Comparison of ENCODE assay signal across 16 cellular contexts in the genomic region with DNA sequence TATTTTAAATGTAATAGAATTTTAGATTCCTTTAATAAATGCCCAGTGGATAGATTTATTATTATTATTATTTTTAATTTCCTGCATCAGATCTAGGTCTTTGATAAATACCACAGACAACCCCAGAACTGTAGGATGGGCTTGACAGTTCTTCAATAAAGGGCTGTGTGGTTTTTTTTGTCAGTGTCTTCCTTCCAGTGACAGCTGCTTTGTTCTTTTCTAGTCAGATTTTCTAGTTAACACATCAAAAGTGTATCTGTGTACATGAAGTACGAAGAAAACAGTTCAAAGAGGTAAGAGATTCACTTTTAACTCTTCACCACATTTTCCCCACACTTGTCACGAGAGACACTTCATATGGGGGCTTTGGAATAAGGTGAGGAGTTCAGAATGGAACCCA.
A peak's percentile ranks its signal among the peaks of the same experiment; 100 is the strongest.
DNase-seq lines count a peak whose midpoint lies in the region; ATAC-seq, FAIRE-seq and TF ChIP-seq lines count a peak whose summit lies in the region.
"Had no signal": no experiment of that assay in that cellular context is flagged by ENCODE, and none has a peak within 500 bp of the region (broad histone marks: within the 10 kb centered on the region; RNA-seq: fewer than 3 reads in every experiment).

No MANE protein-coding gene starts in this region.

- BruUV-seq in mammary epithelial cell (replicated peaks; lab: Mats Ljungman, UMichigan) (no TSS peak), MCF 10A (replicated peaks; lab: Mats Ljungman, UMichigan) (no TSS peak), GM12878 (replicated peaks; lab: Mats Ljungman, UMichigan) (no TSS peak)

- no peaks in the 10 kb centered on the region for H4K20me1 ChIP-seq in mammary epithelial cell (ENCODE audit: insufficient read depth, low read length)
- H4K20me1 ChIP-seq in OCI-LY1 (ENCODE audit: insufficient read depth, low read length) = no peaks in the 10 kb centered on the region
- no peaks in the 10 kb centered on the region for H4K20me1 ChIP-seq in GM12878 (ENCODE audit: control insufficient read depth, insufficient read depth)

- TF ChIP-seq POLR2A in GM12878 (IDR thresholded peaks at IDR 0.05; ENCODE audit: low read depth, low read length) = no peak
- TF ChIP-seq POLR2A in prostate gland (IDR thresholded peaks at IDR 0.05) = no peak

- no peak for TF ChIP-seq EP300 in GM12878 (IDR thresholded peaks at IDR 0.05; ENCODE audit: borderline replicate concordance in 1 of 2, control insufficient read depth in 1 of 2, low read depth in 2 of 2, low read length in 2 of 2)

- H3K4me3 ChIP-seq in mammary epithelial cell (replicated peaks in 1 of 3; ENCODE audit: insufficient read depth in 1 of 3, low read depth in 2 of 3, low read length in 3 of 3) (no peak overlapping the region), OCI-LY1 (ENCODE audit: low read depth, low read length, poor library complexity, severe bottlenecking) (no peak overlapping the region), GM12878 (no peak overlapping the region), prostate gland (no peak overlapping the region)

- SMC1A ChIA-PET in GM12878 (lab: Charles Lee; ENCODE audit: uncharacterized antibody, unreplicated experiment) = interaction anchor here (1.2 to 3.3 kb wide), 4 partner anchors 8 to 239 kb away, joined by 3 to 11 read pairs (median 4); no protein-coding TSS in a partner anchor

- TF ChIP-seq RAD21 in GM12878 (IDR thresholded peaks at IDR 0.05; ENCODE audit: insufficient read depth, low read depth, low read length) = no peak

- 21% methylated on average over 2 of the region's 2 CpGs for WGBS in mammary epithelial cell (ENCODE audit: low coverage, missing lambda C conversion rate)
- WGBS in GM12878 (ENCODE audit: insufficient coverage, insufficient replicate concordance, low lambda C conversion rate, missing lambda C conversion rate) = 50% methylated on average over 2 of the region's 2 CpGs
- 77% methylated on average over 2 of the region's 2 CpGs for WGBS in prostate gland

- no peak overlapping the region for H3K4me2 ChIP-seq in mammary epithelial cell (ENCODE audit: insufficient read depth, low read depth, low read length)
- peak overlapping the region; percentile 48 for H3K4me2 ChIP-seq in OCI-LY1 (ENCODE audit: low read length)
- no peak overlapping the region for H3K4me2 ChIP-seq in GM12878 (ENCODE audit: control insufficient read depth, insufficient read depth)

- POLR2A ChIA-PET in MCF 10A (lab: Yijun Ruan, JAX) = interaction anchor here (0.5 kb wide), 1 partner anchor 612 kb away, joined by 3 read pairs; no protein-coding TSS in a partner anchor
- POLR2A ChIA-PET in GM12878 (lab: Charles Lee) = no interaction called here

- no peak overlapping the region for H3K9ac ChIP-seq in mammary epithelial cell (ENCODE audit: insufficient read depth, low read length)
- no peak overlapping the region for H3K9ac ChIP-seq in OCI-LY1 (ENCODE audit: low read length)
- H3K9ac ChIP-seq in GM12878 (ENCODE audit: control insufficient read depth, insufficient read depth, low read length) = no peak overlapping the region

- CTCF ChIA-PET in mammary epithelial cell (lab: Charles Lee; ENCODE audit: low non-redundant PET) (interaction anchor here (0.6 kb wide), 2 partner anchors 238 to 288 kb away, joined by 3 to 6 read pairs; no protein-coding TSS in a partner anchor), MCF 10A (lab: Yijun Ruan, JAX) (interaction anchor here (0.8 to 2.9 kb wide), 12 partner anchors 9 to 1535 kb away, joined by 3 to 21 read pairs (median 6); no protein-coding TSS in a partner anchor), GM12878 (lab: Yijun Ruan, JAX) (interaction anchor here (0.6 to 4.3 kb wide), 19 partner anchors 8 to 1562 kb away, joined by 3 to 37 read pairs (median 5); no protein-coding TSS in a partner anchor)

- H2AFZ ChIP-seq in mammary epithelial cell (ENCODE audit: low read depth, low read length) (peak overlapping the region; percentile 35), OCI-LY1 (ENCODE audit: low read length) (peak overlapping the region; percentile 20; the same call in 1 of the 2 replicates), GM12878 (ENCODE audit: control insufficient read depth, low read depth, low read length) (peak overlapping the region; percentile 3; the same call in 1 of the 2 replicates)

- no peak overlapping the region for H3K27ac Mint-ChIP-seq in MCF 10A (ENCODE audit: low read depth, unreplicated experiment)
- H3K27ac Mint-ChIP-seq: B cell; CD4-positive, CD25-positive, alpha-beta regulatory T cell; CD8-positive, alpha-beta memory T cell; HFFc6; IgD-negative memory B cell had no signal

- H3K9me3 Mint-ChIP-seq in MCF 10A (ENCODE audit: unreplicated experiment) = no peaks in the 10 kb centered on the region
- H3K9me3 Mint-ChIP-seq: CD4-positive, CD25-positive, alpha-beta regulatory T cell; HFFc6; IgD-negative memory B cell had no signal

- RAD21 ChIA-PET in GM12878 (lab: Charles Lee; ENCODE audit: unreplicated experiment) = no interaction called here

- in situ Hi-C loops in mammary epithelial cell (cut with MboI; ENCODE audit: low sequenced_read_pairs in 2 of 2) = loop anchor here in 1 of 2 donors (25.0 kb wide), 1 partner anchor 242 kb away; no protein-coding TSS in a partner anchor
- in situ Hi-C loops in GM12878 (cut with MboI) = loop anchor here (10.0 kb wide), 1 partner anchor 235 kb away; no protein-coding TSS in a partner anchor

- no peak overlapping the region for H3K27ac ChIP-seq in mammary epithelial cell (ENCODE audit: insufficient read depth, low read depth, low read length)
- H3K27ac ChIP-seq in OCI-LY1 (ENCODE audit: low read depth, low read length, poor library complexity, severe bottlenecking) = no peak overlapping the region
- no peak overlapping the region for H3K27ac ChIP-seq in GM12878 (ENCODE audit: control insufficient read depth, insufficient read depth)
- no peak overlapping the region for H3K27ac ChIP-seq in prostate gland
- H3K27ac ChIP-seq: 22Rv1 had no signal

- ATAC-seq in HG03342 (IDR thresholded peaks at IDR 0.05; ENCODE audit: unreplicated experiment) = peak; percentile 16
- no peak for ATAC-seq in GM12878

- DNase-seq in mammary epithelial cell (no peak), MCF 10A (ENCODE audit: unreplicated experiment) (no peak), GM12878 (ENCODE audit: low read depth, low spot score) (no peak), glomerular visceral epithelial cell (ENCODE audit: extremely low spot score) (no peak), NCI-H2196 (lab: John Stamatoyannopoulos, UW; ENCODE audit: unreplicated experiment) (no peak), prostate gland (ENCODE audit: low spot score) (no peak)
- DNase-seq: DMS 273 treated with DMSO at 0.1 percent for 48 hours, GOT3 had no signal

- no peaks in the 10 kb centered on the region for H3K79me2 ChIP-seq in mammary epithelial cell (ENCODE audit: insufficient read depth, low read length)
- H3K79me2 ChIP-seq in OCI-LY1 (ENCODE audit: insufficient read depth, low read length) = no peaks in the 10 kb centered on the region
- H3K79me2 ChIP-seq in GM12878 (ENCODE audit: control insufficient read depth, insufficient read depth, low read length) = no peaks in the 10 kb centered on the region

- H3K27me3 ChIP-seq in mammary epithelial cell (ENCODE audit: insufficient read depth, low read length) (no peaks in the 10 kb centered on the region), OCI-LY1 (ENCODE audit: insufficient read depth, low read length) (no peaks in the 10 kb centered on the region), GM12878 (replicated peaks in 1 of 2; ENCODE audit: control insufficient read depth in 2 of 2, insufficient read depth in 2 of 2, low read length in 1 of 2) (no peaks in the 10 kb centered on the region), prostate gland (replicated peaks; ENCODE audit: insufficient read depth) (no peaks in the 10 kb centered on the region)

- no peaks in the 10 kb centered on the region for H3F3A ChIP-seq in OCI-LY1 (ENCODE audit: insufficient read depth, low read length)

- FAIRE-seq in GM12878 (lab: Jason Lieb, UNC) = no peak

- no peaks in the 10 kb centered on the region for H3K36me3 Mint-ChIP-seq in MCF 10A (ENCODE audit: insufficient read depth, unreplicated experiment)
- H3K36me3 Mint-ChIP-seq: CD4-positive, CD25-positive, alpha-beta regulatory T cell; CD8-positive, alpha-beta memory T cell; IgD-negative memory B cell had no signal

- TF ChIP-seq CTCF in mammary epithelial cell (conservative IDR thresholded peaks at IDR 0.05 in 1 of 2, IDR thresholded peaks at IDR 0.05 in 1 of 2; ENCODE audit: extremely low read depth in 1 of 2, insufficient read depth in 1 of 2, low read depth in 1 of 2, low read length in 2 of 2) = no peak
- TF ChIP-seq CTCF in MCF 10A (IDR thresholded peaks at IDR 0.05; ENCODE audit: unreplicated experiment) = no peak
- no peak for TF ChIP-seq CTCF in OCI-LY1 (IDR thresholded peaks at IDR 0.05; ENCODE audit: low read length)
- TF ChIP-seq CTCF in GM12878 (IDR thresholded peaks at IDR 0.05 in 2 of 3, conservative IDR thresholded peaks at IDR 0.05 in 1 of 3; ENCODE audit: control insufficient read depth in 2 of 3, extremely low read depth in 1 of 3, insufficient read depth in 1 of 3, low read depth in 3 of 3, low read length in 3 of 3) = no peak
- no peak for TF ChIP-seq CTCF in prostate gland (IDR thresholded peaks at IDR 0.05)

- no peaks in the 10 kb centered on the region for H3K4me1 ChIP-seq in mammary epithelial cell (ENCODE audit: insufficient read depth, low read length)
- no peaks in the 10 kb centered on the region for H3K4me1 ChIP-seq in OCI-LY1 (ENCODE audit: insufficient read depth, low read length, severe bottlenecking)
- no peaks in the 10 kb centered on the region for H3K4me1 ChIP-seq in GM12878 (ENCODE audit: control insufficient read depth, insufficient read depth, low read length)
- H3K4me1 ChIP-seq in prostate gland (replicated peaks) = no peaks in the 10 kb centered on the region

- H3K4me1 Mint-ChIP-seq in MCF 10A (ENCODE audit: insufficient read depth, unreplicated experiment) = no peaks in the 10 kb centered on the region
- H3K4me1 Mint-ChIP-seq: B cell; CD4-positive, CD25-positive, alpha-beta regulatory T cell; CD8-positive, alpha-beta memory T cell; IgD-negative memory B cell had no signal

- H3K36me3 ChIP-seq in mammary epithelial cell (ENCODE audit: insufficient read depth, low read length) (no peaks in the 10 kb centered on the region), OCI-LY1 (ENCODE audit: insufficient read depth, low read length) (no peaks in the 10 kb centered on the region), GM12878 (ENCODE audit: control insufficient read depth in 2 of 2, insufficient read depth in 2 of 2, low read length in 1 of 2) (no peaks in the 10 kb centered on the region), prostate gland (no peaks in the 10 kb centered on the region)

- H3K4me3 Mint-ChIP-seq in MCF 10A (ENCODE audit: unreplicated experiment) = no peak overlapping the region
- H3K4me3 Mint-ChIP-seq: B cell; CD8-positive, alpha-beta memory T cell; HFFc6; IgD-negative memory B cell had no signal

- H3K9me3 ChIP-seq in mammary epithelial cell (replicated peaks; ENCODE audit: insufficient read depth, low read length) (no peaks in the 10 kb centered on the region), OCI-LY1 (ENCODE audit: low read length) (no peaks in the 10 kb centered on the region), GM12878 (replicated peaks; ENCODE audit: control insufficient read depth, insufficient read depth, low read length) (no peaks in the 10 kb centered on the region), prostate gland (no peaks in the 10 kb centered on the region)

- no peaks in the 10 kb centered on the region for H3K9me2 ChIP-seq in OCI-LY1 (ENCODE audit: low read depth, low read length)

- dilution Hi-C loops in mammary epithelial cell (cut with HindIII; ENCODE audit: low sequenced_read_pairs) = no loop called here

- intact Hi-C loops in mammary epithelial cell (cut with micrococcal nuclease) (loop anchor here (1.0 to 5.0 kb wide), 2 partner anchors 239 to 412 kb away; no protein-coding TSS in a partner anchor), MCF 10A (cut with micrococcal nuclease) (loop anchor here (1.0 kb wide), 1 partner anchor 239 kb away; no protein-coding TSS in a partner anchor), GM12878 (cut with micrococcal nuclease; ENCODE audit: unreplicated experiment) (loop anchor here (1.0 kb wide), 1 partner anchor 239 kb away; no protein-coding TSS in a partner anchor), prostate gland (cut with DNase I) (no loop called here)

- H3K27me3 Mint-ChIP-seq in MCF 10A (ENCODE audit: insufficient read depth, unreplicated experiment) = peaks cover 63% of the 10 kb centered on the region
- H3K27me3 Mint-ChIP-seq: CD8-positive, alpha-beta memory T cell had no signal
